Comparison of ENCODE assay signal across 8 cellular contexts in genomic region chr13:33543089-33543459, GRCh38.
A peak's percentile ranks its signal among the peaks of the same experiment; 100 is the strongest.
DNase-seq lines count a peak whose midpoint lies in the region; ATAC-seq and TF ChIP-seq lines count a peak whose summit lies in the region.

No MANE protein-coding gene starts in this region.

- intact Hi-C loops in IMR-90 (cut with micrococcal nuclease), result loop anchor here (1.0 to 10.0 kb wide), 4 partner anchors 180 to 898 kb away; no protein-coding TSS in a partner anchor
- intact Hi-C loops in dendritic cell treated with granulocyte-macrophage colony-stimulating factor and Interleukin-4, amounts not matched to agents 40 ng/mL and 50 ng/mL, for 4 days (cut with micrococcal nuclease), result loop anchor here (2.0 to 10.0 kb wide), 6 partner anchors 56 to 1614 kb away; partner anchors contain the start of genes N4BP2L2 and RFC3

- H3K56ac ChIP-seq in IMR-90 (ENCODE audit: extremely low read depth, insufficient read depth, low read length), result peak overlapping the region; percentile 99

- H2AK5ac ChIP-seq in IMR-90 (ENCODE audit: low read depth, low read length), result peak overlapping the region; percentile 18; the same call in 1 of the 2 replicates

- H2BK20ac ChIP-seq in IMR-90 (ENCODE audit: low read depth, low read length), result 0 out of 2 replicates have a peak overlapping the region, but pooled peaks have one; percentile 10

- H3K9me3 Mint-ChIP-seq in activated naive CD4-positive, alpha-beta T cell treated with anti-CD3 and anti-CD28 coated beads, Interleukin-2, amount 10 ng/mL, durations not matched to agents 7 days and 5 days, result no peaks in the 10 kb centered on the region
- peaks cover 9% of the 10 kb centered on the region for H3K9me3 Mint-ChIP-seq in dendritic cell treated with granulocyte-macrophage colony-stimulating factor and Interleukin-4, amounts not matched to agents 40 ng/mL and 50 ng/mL, for 4 days
- peaks cover 0 to 11% (median 0%) of the 10 kb centered on the region in 7 donors for H3K9me3 Mint-ChIP-seq in naive B cell

- H3K23ac ChIP-seq in IMR-90 (ENCODE audit: low read depth, low read length), result peak overlapping the region; percentile 93

- peak overlapping the region; percentile 94 for H2BK5ac ChIP-seq in IMR-90 (ENCODE audit: low read depth, low read length, poor library complexity, severe bottlenecking)

- no peaks in the 10 kb centered on the region for H3K36me3 ChIP-seq in IMR-90 (ENCODE audit: control insufficient read depth, insufficient read depth, low read length)

- peak overlapping the region; percentile 83 for H3K27ac ChIP-seq in IMR-90 (ENCODE audit: insufficient read depth, low read length)

- peak overlapping the region; percentile 65 for H2AK9ac ChIP-seq in IMR-90 (replicated peaks; ENCODE audit: low read depth, low read length, poor library complexity)

- H3K27me3 Mint-ChIP-seq in activated naive CD4-positive, alpha-beta T cell treated with anti-CD3 and anti-CD28 coated beads, Interleukin-2, amount 10 ng/mL, durations not matched to agents 7 days and 5 days, result no peaks in the 10 kb centered on the region
- no peaks in the 10 kb centered on the region for H3K27me3 Mint-ChIP-seq in dendritic cell treated with granulocyte-macrophage colony-stimulating factor and Interleukin-4, amounts not matched to agents 40 ng/mL and 50 ng/mL, for 4 days
- H3K27me3 Mint-ChIP-seq in naive B cell, result no peaks in the 10 kb centered on the region

- TF ChIP-seq RAD21 in IMR-90 (IDR thresholded peaks at IDR 0.05; ENCODE audit: low read length), result no peak

- H3K4me1 ChIP-seq in IMR-90 (ENCODE audit: control insufficient read depth, insufficient read depth, low read length), result peaks cover 8% of the 10 kb centered on the region; the same call in 1 of the 2 replicates

- CTCF ChIA-PET in activated naive CD4-positive, alpha-beta T cell treated with anti-CD3 and anti-CD28 coated beads, Interleukin-2, amount 10 ng/mL, durations not matched to agents 7 days and 5 days (lab: Charles Lee), result interaction anchor here (0.7 to 2.6 kb wide), 8 partner anchors 60 to 633 kb away, joined by 3 to 46 read pairs (median 4); no protein-coding TSS in a partner anchor
- CTCF ChIA-PET in IMR-90 (lab: Yijun Ruan, JAX), result interaction anchor here (0.6 to 1.8 kb wide), 13 partner anchors 12 to 431 kb away, joined by 3 to 9 read pairs (median 3); no protein-coding TSS in a partner anchor

- peak overlapping the region; percentile 81 for H3K4me2 ChIP-seq in IMR-90 (ENCODE audit: low read depth, low read length)

- WGBS in IMR-90 (ENCODE audit: extremely low coverage in 2 of 2, insufficient read length in 1 of 2), 2 experiments, result 0% methylated on average over 3 of the region's 7 CpGs; no CpG with 5 or more reads in 1 of the 2 experiments

- H3K9me1 ChIP-seq in IMR-90 (ENCODE audit: insufficient read depth, low read length), result no peaks in the 10 kb centered on the region

- in situ Hi-C loops in IMR-90 (cut with MboI; ENCODE audit: low sequenced_read_pairs), result loop anchor here (5.0 to 10.0 kb wide), 2 partner anchors 179 to 958 kb away; partner anchors contain the start of gene PDS5B

- H3K4ac ChIP-seq in IMR-90 (ENCODE audit: low read depth, low read length), result peak overlapping the region; percentile 88

- H3K4me3 ChIP-seq in IMR-90 (ENCODE audit: insufficient read depth, low read depth, low read length), result peak overlapping the region; percentile 54

- dilution Hi-C loops in IMR-90 (cut with HindIII; ENCODE audit: low sequenced_read_pairs, unreplicated experiment), result no loop called here

- H2BK15ac ChIP-seq in IMR-90 (ENCODE audit: low read depth, low read length), result peak overlapping the region; percentile 60; the same call in 1 of the 3 replicates

- peak overlapping the region; percentile 93 for H3K4me3 Mint-ChIP-seq in activated naive CD4-positive, alpha-beta T cell treated with anti-CD3 and anti-CD28 coated beads, Interleukin-2, amount 10 ng/mL, durations not matched to agents 7 days and 5 days
- H3K4me3 Mint-ChIP-seq in dendritic cell treated with granulocyte-macrophage colony-stimulating factor and Interleukin-4, amounts not matched to agents 40 ng/mL and 50 ng/mL, for 4 days, result peak overlapping the region; percentile 85
- H3K4me3 Mint-ChIP-seq in naive B cell, result peak overlapping the region; percentile 92 to 99 (median 98)

- POLR2A ChIA-PET in IMR-90 (lab: Charles Lee; ENCODE audit: unreplicated experiment), result interaction anchor here (0.6 to 0.8 kb wide), 5 partner anchors 10 to 957 kb away, joined by 3 to 6 read pairs (median 4); partner anchors contain the start of gene PDS5B

- peak overlapping the region; percentile 89 for H4K5ac ChIP-seq in IMR-90 (ENCODE audit: low read depth, low read length)

- H2BK120ac ChIP-seq in IMR-90 (ENCODE audit: low read depth, low read length), result peak overlapping the region; percentile 73

- no peaks in the 10 kb centered on the region for H3K9me3 ChIP-seq in IMR-90 (ENCODE audit: control insufficient read depth, insufficient read depth, low read length)

- TF ChIP-seq CTCF in IMR-90 (conservative IDR thresholded peaks at IDR 0.05; ENCODE audit: low read depth, low read length), result no peak

- H3K27me3 ChIP-seq in IMR-90 (ENCODE audit: control insufficient read depth, insufficient read depth, low read length), result no peaks in the 10 kb centered on the region

- TSS peak; percentile 93 for BruUV-seq in IMR-90 (replicated peaks; lab: Mats Ljungman, UMichigan)

- H3K14ac ChIP-seq in IMR-90 (replicated peaks; ENCODE audit: low read depth, low read length), result peak overlapping the region; percentile 99

- peaks cover 5 to 15% of the 10 kb centered on the region in 2 experiments; a peak in 3 of 4 replicates for H3K79me1 ChIP-seq in IMR-90 (ENCODE audit: low read depth in 1 of 2, low read length in 2 of 2)

- H3K18ac ChIP-seq in IMR-90 (ENCODE audit: low read depth, low read length), result peak overlapping the region; percentile 90

- peak overlapping the region; percentile 91 for H3K9ac ChIP-seq in IMR-90 (ENCODE audit: low read depth, low read length)

- peak overlapping the region; percentile 85 to 99 for H4K8ac ChIP-seq in IMR-90 (ENCODE audit: low read depth in 2 of 2, low read length in 2 of 2)

- TF ChIP-seq POLR2A in IMR-90 (IDR thresholded peaks at IDR 0.05; ENCODE audit: low read depth, low read length), result no peak; the same call in 1 of the 2 replicates

- ATAC-seq in IMR-90 (ENCODE audit: low read depth), result peak; percentile 6; the same call in 1 of the 2 replicates
- ATAC-seq in naive B cell (ENCODE audit: low read depth in 2 of 2), result peak; percentile 1 to 3
- ATAC-seq in GM21529 (IDR thresholded peaks at IDR 0.05; ENCODE audit: unreplicated experiment), result no peak

- H3K4me1 Mint-ChIP-seq in activated naive CD4-positive, alpha-beta T cell treated with anti-CD3 and anti-CD28 coated beads, Interleukin-2, amount 10 ng/mL, durations not matched to agents 7 days and 5 days, result peaks cover 34% of the 10 kb centered on the region
- H3K4me1 Mint-ChIP-seq in dendritic cell treated with granulocyte-macrophage colony-stimulating factor and Interleukin-4, amounts not matched to agents 40 ng/mL and 50 ng/mL, for 4 days (ENCODE audit: low read depth), result peaks cover 31% of the 10 kb centered on the region
- peaks cover 11 to 39% (median 25%) of the 10 kb centered on the region in 3 donors for H3K4me1 Mint-ChIP-seq in naive B cell

- peak overlapping the region; percentile 100 for H3K27ac Mint-ChIP-seq in activated naive CD4-positive, alpha-beta T cell treated with anti-CD3 and anti-CD28 coated beads, Interleukin-2, amount 10 ng/mL, durations not matched to agents 7 days and 5 days
- peak overlapping the region; percentile 99 for H3K27ac Mint-ChIP-seq in dendritic cell treated with granulocyte-macrophage colony-stimulating factor and Interleukin-4, amounts not matched to agents 40 ng/mL and 50 ng/mL, for 4 days
- peak overlapping the region; percentile 98 to 100 (median 99) for H3K27ac Mint-ChIP-seq in naive B cell

- H3K36me3 Mint-ChIP-seq in activated naive CD4-positive, alpha-beta T cell treated with anti-CD3 and anti-CD28 coated beads, Interleukin-2, amount 10 ng/mL, durations not matched to agents 7 days and 5 days, result peaks cover 4% of the 10 kb centered on the region
- H3K36me3 Mint-ChIP-seq in dendritic cell treated with granulocyte-macrophage colony-stimulating factor and Interleukin-4, amounts not matched to agents 40 ng/mL and 50 ng/mL, for 4 days (ENCODE audit: low read depth), result peaks cover 14% of the 10 kb centered on the region
- peaks cover 0 to 12% of the 10 kb centered on the region in 2 donors for H3K36me3 Mint-ChIP-seq in naive B cell

- no peaks in the 10 kb centered on the region for H4K20me1 ChIP-seq in IMR-90 (ENCODE audit: insufficient read depth, low read length)

- H2AFZ ChIP-seq in IMR-90 (replicated peaks; ENCODE audit: low read length, poor library complexity), result peak overlapping the region; percentile 85

- no peak for DNase-seq in activated naive CD4-positive, alpha-beta T cell treated with anti-CD3 and anti-CD28 coated beads, Interleukin-2, amount 10 ng/mL, durations not matched to agents 7 days and 5 days
- DNase-seq in activated naive CD4-positive, alpha-beta T cell treated with anti-CD3 and anti-CD28 coated beads, Interleukin-2, amount 50 U/mL, for 16 hours, result no peak
- DNase-seq in IMR-90 (no peak), naive B cell (no peak), Kasumi-1 (lab: John Stamatoyannopoulos, UW) (no peak), NCI-H146 treated with DMSO at 0.1 percent for 48 hours (lab: John Stamatoyannopoulos, UW; ENCODE audit: unreplicated experiment) (no peak)

- H4K91ac ChIP-seq in IMR-90 (ENCODE audit: insufficient read depth, low read depth, low read length), result peak overlapping the region; percentile 95

TF ChIP-seq in IMR-90, 13 proteins besides CTCF, POLR2A, EP300 and RAD21:
- TF ChIP-seq NFE2L2 (IDR thresholded peaks at IDR 0.05; ENCODE audit: low read depth, low read length), result no peak
- TF ChIP-seq CEBPB (IDR thresholded peaks at IDR 0.05; ENCODE audit: low read depth, low read length), result no peak
- peak; percentile 37; the same call in 1 of the 2 replicates for TF ChIP-seq CHD1 (IDR thresholded peaks at IDR 0.05; ENCODE audit: low read depth, low read length)
